Comparison of ENCODE assay signal across 13 cellular contexts in the genomic region with DNA sequence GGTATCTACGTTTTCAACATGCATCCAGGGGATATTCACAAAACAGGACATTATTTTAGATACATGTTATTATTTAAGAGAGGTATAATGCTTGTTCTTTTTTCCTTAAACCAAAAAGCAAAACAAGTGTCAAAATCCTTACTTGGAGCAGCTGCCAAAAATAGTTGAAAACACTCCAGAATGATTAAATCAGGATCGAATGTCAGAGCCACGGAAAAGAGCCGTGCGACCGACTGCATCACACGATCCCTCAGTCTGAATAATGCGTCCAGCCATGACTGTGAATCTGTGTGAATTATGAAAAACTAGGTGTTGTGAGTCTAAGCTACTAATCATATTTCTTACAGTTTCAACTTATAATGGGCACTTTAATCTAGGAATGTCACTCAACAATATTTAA.
DNase-seq lines count a peak whose midpoint lies in the region; ATAC-seq, FAIRE-seq and TF ChIP-seq lines count a peak whose summit lies in the region.
"Had no signal": no experiment of that assay in that cellular context is flagged by ENCODE, and none has a peak within 500 bp of the region (broad histone marks: within the 10 kb centered on the region; RNA-seq: fewer than 3 reads in every experiment).

No MANE protein-coding gene starts in this region.

- H2AFZ ChIP-seq in osteoblast (ENCODE audit: low read length): no peak overlapping the region

- peak overlapping the region; percentile 40 for H3K27ac ChIP-seq in osteoblast (ENCODE audit: low read depth, low read length)
- H3K27ac ChIP-seq: spleen had no signal

- peaks cover 22% of the 10 kb centered on the region for H3K4me1 ChIP-seq in osteoblast (ENCODE audit: insufficient read depth, low read length)
- H3K4me1 ChIP-seq: Caco-2, spleen had no signal

- no peak for TF ChIP-seq CTCF in osteoblast (IDR thresholded peaks at IDR 0.05; ENCODE audit: extremely low read depth, low read depth, low read length)

- H3K4me3 ChIP-seq in osteoblast (ENCODE audit: insufficient read depth, low read length): no peak overlapping the region
- H3K4me3 ChIP-seq: spleen had no signal

- DNase-seq in NCI-H1092 treated with DMSO at 0.1 percent for 48 hours (lab: John Stamatoyannopoulos, UW) (peak; percentile 21), NCI-H1092 (lab: John Stamatoyannopoulos, UW) (no peak), RCC 7860 (ENCODE audit: low spot score) (no peak), fibroblast of gingiva (ENCODE audit: low read depth) (peak; percentile 67), osteoblast (ENCODE audit: insufficient read length, low spot score, missing footprints) (no peak), dermis blood vessel endothelial cell (no peak)
- no peak for DNase-seq in activated T-cell treated with anti-CD3 and anti-CD28 coated beads, Interleukin-2, amount 50 U/mL, for 1 hour
- DNase-seq: 8988T, activated B cell treated with CpG ODN at 0.5 μM for 24 hours, Caco-2, left cardiac atrium, spleen had no signal

- peak; percentile 60 for FAIRE-seq in RCC 7860 (lab: Jason Lieb, UNC)

- no peak for ATAC-seq in activated CD4-positive, CD25-positive, alpha-beta regulatory T cell treated with anti-CD3 and anti-CD28 coated beads, Interleukin-2, amount 50 U/mL, for 24 hours

- peaks cover 2% of the 10 kb centered on the region for H4K20me1 ChIP-seq in osteoblast (ENCODE audit: insufficient read depth, low read length)

- H3K4me2 ChIP-seq in osteoblast (ENCODE audit: insufficient read depth, low read length): peak overlapping the region; percentile 53

- no peaks in the 10 kb centered on the region for H3K9me3 ChIP-seq in osteoblast (ENCODE audit: low read depth, low read length)
- H3K9me3 ChIP-seq: Caco-2, spleen had no signal

- H3K36me3 ChIP-seq in osteoblast (ENCODE audit: insufficient read depth, low read length): no peaks in the 10 kb centered on the region
- H3K36me3 ChIP-seq: spleen had no signal

- peaks cover 16% of the 10 kb centered on the region for H3K79me2 ChIP-seq in osteoblast (ENCODE audit: insufficient read depth, low read length)

- H3K27me3 ChIP-seq in osteoblast (ENCODE audit: insufficient read depth, low read length): no peaks in the 10 kb centered on the region
- H3K27me3 ChIP-seq: spleen had no signal

Comparison
In these comparisons a context has a peak if more than half of its experiments do, and no peak if none do; other contexts are left out.
1. DNase-seq: peak in NCI-H1092 treated with DMSO at 0.1 percent for 48 hours (single experiment) and fibroblast of gingiva (single experiment); none in NCI-H1092 (single experiment), RCC 7860 (single experiment), osteoblast (single experiment), activated T-cell treated with anti-CD3 and anti-CD28 coated beads, Interleukin-2, amount 50 U/mL, for 1 hour (single experiment) and dermis blood vessel endothelial cell (single experiment).